In genomic region chr1:182841368-182841988, GRCh38 we compare ENCODE assay signal across 9 cellular contexts.
A peak's percentile ranks its signal among the peaks of the same experiment; 100 is the strongest.
DNase-seq lines count a peak whose midpoint lies in the region; ATAC-seq and TF ChIP-seq lines count a peak whose summit lies in the region.
"Had no signal": no experiment of that assay in that cellular context is flagged by ENCODE, and none has a peak within 500 bp of the region (broad histone marks: within the 10 kb centered on the region; RNA-seq: fewer than 3 reads in every experiment).

No MANE protein-coding gene starts in this region.

- TF ChIP-seq CTCF in tibial artery (IDR thresholded peaks at IDR 0.05) = no peak

- H3K27me3 ChIP-seq in tibial artery = no peaks in the 10 kb centered on the region
- H3K27me3 ChIP-seq: cardiac muscle cell had no signal

- H3K27ac Mint-ChIP-seq in activated naive CD4-positive, alpha-beta T cell treated with anti-CD3 and anti-CD28 coated beads, Interleukin-2, amount 10 ng/mL, durations not matched to agents 7 days and 5 days = peak overlapping the region; percentile 70
- H3K27ac Mint-ChIP-seq in T-helper 1 cell treated with Interleukin-12 subunit alpha and Interleukin-12 subunit beta and Interleukin-4 antibody, amounts not matched to agents 30 μg/mL and 1 μg/mL, for 36 hours = peak overlapping the region; percentile 8

- H3K4me3 Mint-ChIP-seq in activated naive CD4-positive, alpha-beta T cell treated with anti-CD3 and anti-CD28 coated beads, Interleukin-2, amount 10 ng/mL, durations not matched to agents 7 days and 5 days = peak overlapping the region; percentile 88
- peak overlapping the region; percentile 91 for H3K4me3 Mint-ChIP-seq in T-helper 1 cell treated with Interleukin-12 subunit alpha and Interleukin-12 subunit beta and Interleukin-4 antibody, amounts not matched to agents 30 μg/mL and 1 μg/mL, for 36 hours

- H3K36me3 Mint-ChIP-seq in activated naive CD4-positive, alpha-beta T cell treated with anti-CD3 and anti-CD28 coated beads, Interleukin-2, amount 10 ng/mL, durations not matched to agents 7 days and 5 days = peaks cover 50% of the 10 kb centered on the region
- H3K36me3 Mint-ChIP-seq in T-helper 1 cell treated with Interleukin-12 subunit alpha and Interleukin-12 subunit beta and Interleukin-4 antibody, amounts not matched to agents 30 μg/mL and 1 μg/mL, for 36 hours (ENCODE audit: low read depth) = peaks cover 44% of the 10 kb centered on the region

- peaks cover 9% of the 10 kb centered on the region for H3K27me3 Mint-ChIP-seq in activated naive CD4-positive, alpha-beta T cell treated with anti-CD3 and anti-CD28 coated beads, Interleukin-2, amount 10 ng/mL, durations not matched to agents 7 days and 5 days
- H3K27me3 Mint-ChIP-seq in T-helper 1 cell treated with Interleukin-12 subunit alpha and Interleukin-12 subunit beta and Interleukin-4 antibody, amounts not matched to agents 30 μg/mL and 1 μg/mL, for 36 hours (ENCODE audit: low read depth) = no peaks in the 10 kb centered on the region

- no peak for DNase-seq in activated naive CD4-positive, alpha-beta T cell treated with anti-CD3 and anti-CD28 coated beads, Interleukin-2, amount 10 ng/mL, durations not matched to agents 7 days and 5 days
- DNase-seq in activated naive CD4-positive, alpha-beta T cell treated with anti-CD3 and anti-CD28 coated beads, Interleukin-2, amount 50 U/mL, for 16 hours = no peak
- DNase-seq in germinal center (ENCODE audit: low spot score) (peak; percentile 16), tibial artery (no peak), middle frontal gyrus (ENCODE audit: extremely low spot score, low spot score) (no peak)
- DNase-seq in effector CD4-positive, alpha-beta T cell = no peak

- peak overlapping the region in 1 of 2 donors; percentile 84 for H3K27ac ChIP-seq in tibial artery

- H3K4me1 Mint-ChIP-seq in activated naive CD4-positive, alpha-beta T cell treated with anti-CD3 and anti-CD28 coated beads, Interleukin-2, amount 10 ng/mL, durations not matched to agents 7 days and 5 days = peaks cover 62% of the 10 kb centered on the region
- peaks cover 53% of the 10 kb centered on the region for H3K4me1 Mint-ChIP-seq in T-helper 1 cell treated with Interleukin-12 subunit alpha and Interleukin-12 subunit beta and Interleukin-4 antibody, amounts not matched to agents 30 μg/mL and 1 μg/mL, for 36 hours (ENCODE audit: low read depth)

- intact Hi-C loops in tibial artery (cut with DNase I; ENCODE audit: low total_unique reads) = no loop called here

- CTCF ChIA-PET in activated naive CD4-positive, alpha-beta T cell treated with anti-CD3 and anti-CD28 coated beads, Interleukin-2, amount 10 ng/mL, durations not matched to agents 7 days and 5 days (lab: Charles Lee) = no interaction called here

- H3K36me3 ChIP-seq in tibial artery = peaks cover 0 to 30% (median 26%) of the 10 kb centered on the region in 3 donors

- no peak for ATAC-seq in GM19328 (IDR thresholded peaks at IDR 0.05; ENCODE audit: unreplicated experiment)

- peak overlapping the region; percentile 3 to 85 for H3K4me3 ChIP-seq in tibial artery

- H3K9me3 ChIP-seq in tibial artery = no peaks in the 10 kb centered on the region

- H3K9me3 Mint-ChIP-seq in activated naive CD4-positive, alpha-beta T cell treated with anti-CD3 and anti-CD28 coated beads, Interleukin-2, amount 10 ng/mL, durations not matched to agents 7 days and 5 days = no peaks in the 10 kb centered on the region
- no peaks in the 10 kb centered on the region for H3K9me3 Mint-ChIP-seq in T-helper 1 cell treated with Interleukin-12 subunit alpha and Interleukin-12 subunit beta and Interleukin-4 antibody, amounts not matched to agents 30 μg/mL and 1 μg/mL, for 36 hours

- H3K4me1 ChIP-seq in tibial artery = peaks cover 0 to 52% (median 29%) of the 10 kb centered on the region in 4 donors
